27 cellular contexts compared by ENCODE assay signal in genomic region chr17:50292465-50292864, GRCh38. TPM values are rescaled to one million over a fixed set of nuclear protein-coding genes. Genes with fewer than 3 reads are reported as not detected.
A peak's percentile ranks its signal among the peaks of the same experiment; 100 is the strongest.
DNase-seq lines count a peak whose midpoint lies in the region; ATAC-seq, FAIRE-seq and TF ChIP-seq lines count a peak whose summit lies in the region.
"Had no signal": no experiment of that assay in that cellular context is flagged by ENCODE, and none has a peak within 500 bp of the region (broad histone marks: within the 10 kb centered on the region; RNA-seq: fewer than 3 reads in every experiment).

No MANE protein-coding gene starts in this region.

- ATAC-seq in natural killer cell: peak in 2 of 3 donors; percentile 26 to 48
- no peak for ATAC-seq in natural killer cell treated with Interleukin-12 subunit alpha and Interleukin-12 subunit beta and Interleukin-15 and Interleukin-18, amount 100 ng/mL, for 72 hours
- no peak for ATAC-seq in HG03378 (IDR thresholded peaks at IDR 0.05; ENCODE audit: unreplicated experiment)
- ATAC-seq: CD8-positive, alpha-beta T cell; HepG2; Panc1; SK-N-SH treated with all-trans-retinoic acid at 6 μM for 48 hours had no signal

- H3K4me1 Mint-ChIP-seq in natural killer cell: peaks cover 5% of the 10 kb centered on the region in 2 donors
- peaks cover 20 to 25% of the 10 kb centered on the region in 2 donors for H3K4me1 Mint-ChIP-seq in natural killer cell treated with Interleukin-12 subunit alpha and Interleukin-12 subunit beta and Interleukin-15 and Interleukin-18, amount 100 ng/mL, for 72 hours (ENCODE audit: low read depth in 2 of 2)

- no peak overlapping the region for H3K4me3 Mint-ChIP-seq in natural killer cell
- no peak overlapping the region for H3K4me3 Mint-ChIP-seq in natural killer cell treated with Interleukin-12 subunit alpha and Interleukin-12 subunit beta and Interleukin-15 and Interleukin-18, amount 100 ng/mL, for 72 hours
- H3K4me3 Mint-ChIP-seq: CD8-positive, alpha-beta T cell had no signal

- no peak overlapping the region for H3K4me3 ChIP-seq in kidney (ENCODE audit: low read length in 2 of 2)

- no peaks in the 10 kb centered on the region for H3K9me3 ChIP-seq in kidney (ENCODE audit: control insufficient read depth in 1 of 2, low read length in 2 of 2)

- no peaks in the 10 kb centered on the region for H3K9me3 Mint-ChIP-seq in natural killer cell
- no peaks in the 10 kb centered on the region for H3K9me3 Mint-ChIP-seq in natural killer cell treated with Interleukin-12 subunit alpha and Interleukin-12 subunit beta and Interleukin-15 and Interleukin-18, amount 100 ng/mL, for 72 hours
- H3K9me3 Mint-ChIP-seq: CD8-positive, alpha-beta T cell had no signal

- H3K27ac ChIP-seq in kidney (ENCODE audit: low read depth in 2 of 2, low read length in 2 of 2): no peak overlapping the region
- H3K27ac ChIP-seq: HL-60 had no signal

- no peak overlapping the region for H3K27ac Mint-ChIP-seq in natural killer cell
- H3K27ac Mint-ChIP-seq in natural killer cell treated with Interleukin-12 subunit alpha and Interleukin-12 subunit beta and Interleukin-15 and Interleukin-18, amount 100 ng/mL, for 72 hours: no peak overlapping the region
- H3K27ac Mint-ChIP-seq: CD8-positive, alpha-beta T cell had no signal

- H3K36me3 ChIP-seq in kidney (ENCODE audit: control insufficient read depth in 1 of 2, insufficient read depth in 2 of 2, low read length in 2 of 2): no peaks in the 10 kb centered on the region

- H3K4me1 ChIP-seq in kidney (ENCODE audit: control insufficient read depth in 1 of 2, insufficient read depth in 1 of 2, low read depth in 1 of 2, low read length in 2 of 2): peaks cover 0 to 3% of the 10 kb centered on the region in 2 donors

- TF ChIP-seq CTCF in natural killer cell (IDR thresholded peaks at IDR 0.05): no peak
- no peak for TF ChIP-seq CTCF in kidney (IDR thresholded peaks at IDR 0.05; ENCODE audit: borderline replicate concordance, extremely low read depth, insufficient read depth)
- no peak for TF ChIP-seq CTCF in GM13976 (IDR thresholded peaks at IDR 0.05; ENCODE audit: borderline replicate concordance, control extremely low read depth, extremely low read depth, insufficient read depth, missing control alignments)

- FAIRE-seq in kidney (lab: Jason Lieb, UNC): no peak
- FAIRE-seq: HepG2 had no signal

- H3K27me3 Mint-ChIP-seq in natural killer cell (ENCODE audit: low read depth in 2 of 2): peaks cover 12 to 36% of the 10 kb centered on the region in 2 donors
- H3K27me3 Mint-ChIP-seq in natural killer cell treated with Interleukin-12 subunit alpha and Interleukin-12 subunit beta and Interleukin-15 and Interleukin-18, amount 100 ng/mL, for 72 hours: peaks cover 14 to 21% of the 10 kb centered on the region in 2 donors

- H3K36me3 Mint-ChIP-seq in natural killer cell: no peaks in the 10 kb centered on the region
- no peaks in the 10 kb centered on the region for H3K36me3 Mint-ChIP-seq in natural killer cell treated with Interleukin-12 subunit alpha and Interleukin-12 subunit beta and Interleukin-15 and Interleukin-18, amount 100 ng/mL, for 72 hours
- H3K36me3 Mint-ChIP-seq: CD8-positive, alpha-beta T cell had no signal

- in situ Hi-C loops in GM13976 (cut with MboI; ENCODE audit: low sequenced_read_pairs, unreplicated experiment): loop anchor here (10.0 kb wide), 1 partner anchor 98 kb away; no protein-coding TSS in a partner anchor

- H3K9ac ChIP-seq in kidney (ENCODE audit: low read length in 2 of 2): no peak overlapping the region

- DNase-seq in natural killer cell (no peak), amniotic epithelial cell (ENCODE audit: low read depth) (peak; percentile 59), kidney (peak; percentile 0), GM13976 (ENCODE audit: low spot score) (no peak), GDM1 (lab: John Stamatoyannopoulos, UW) (no peak)
- no peak for DNase-seq in natural killer cell treated with Interleukin-12 subunit alpha and Interleukin-12 subunit beta and Interleukin-15 and Interleukin-18, amount 100 ng/mL, for 72 hours (ENCODE audit: low spot score)
- DNase-seq: 8988T; AML-193; C1 segment of cervical spinal cord; CD8-positive, alpha-beta T cell; DND-41; GF-D8; H7; KG1; NCI-H1105; NCI-H146; NCI-H2029; NCI-H226; NCI-H510A treated with DMSO at 0.1 percent for 48 hours; NCI-H774; NK-92 treated with Interleukin-12 subunit alpha and Interleukin-12 subunit beta, amount 100 ng/mL, for 24 hours; SIG-M5 had no signal

- intact Hi-C loops in natural killer cell (cut with micrococcal nuclease): loop anchor here (10.0 kb wide), 2 partner anchors 168 to 198 kb away; partner anchors contain the start of gene PDK2
- intact Hi-C loops in kidney (cut with DNase I): loop anchor here (10.0 kb wide), 1 partner anchor 198 kb away; the partner anchor contains the start of gene PDK2

RNA-seq across cellular contexts. Expression of gene TMEM92, which starts 18.2 kb away (rescaled TPM):
- total RNA-seq in natural killer cell (not detected), kidney (2.4 TPM)
- not detected for total RNA-seq in natural killer cell treated with Interleukin-12 subunit alpha and Interleukin-12 subunit beta and Interleukin-15 and Interleukin-18, amount 100 ng/mL, for 72 hours
- not detected for polyA plus RNA-seq in kidney (ENCODE audit: insufficient read depth, low read depth, low replicate concordance)
- total RNA-seq: CD8-positive, alpha-beta T cell; HepG2 had no signal

RNA-seq across cellular contexts. Expression of gene XYLT2, which starts 53.5 kb away (rescaled TPM):
- total RNA-seq in natural killer cell (10 to 100 TPM; 16.3 to 25.4 (median 18.6) TPM), kidney (30.0 TPM)
- 10 to 100 TPM; 19.6 to 27.1 TPM for total RNA-seq in natural killer cell treated with Interleukin-12 subunit alpha and Interleukin-12 subunit beta and Interleukin-15 and Interleukin-18, amount 100 ng/mL, for 72 hours
- 21.2 TPM for polyA plus RNA-seq in kidney (ENCODE audit: insufficient read depth, low read depth, low replicate concordance)

Comparison
In these comparisons a context has a peak if more than half of its experiments do, and no peak if none do; other contexts are left out.
1. ATAC-seq: peak in natural killer cell (2 of 3); none in natural killer cell treated with Interleukin-12 subunit alpha and Interleukin-12 subunit beta and Interleukin-15 and Interleukin-18, amount 100 ng/mL, for 72 hours (0 of 2) and HG03378 (single experiment).
2. DNase-seq: peak in amniotic epithelial cell (single experiment) and kidney (single experiment); none in natural killer cell (single experiment), natural killer cell treated with Interleukin-12 subunit alpha and Interleukin-12 subunit beta and Interleukin-15 and Interleukin-18, amount 100 ng/mL, for 72 hours (single experiment), GM13976 (single experiment) and GDM1 (single experiment).